ENCODE assay signal across 18 cellular contexts in genomic region chr15:43795997-43796396, GRCh38. TPM values are rescaled to one million over a fixed set of nuclear protein-coding genes. Genes with fewer than 3 reads are reported as not detected.
DNase-seq lines count a peak whose midpoint lies in the region; ATAC-seq and TF ChIP-seq lines count a peak whose summit lies in the region.
"Had no signal": no experiment of that assay in that cellular context is flagged by ENCODE, and none has a peak within 500 bp of the region (broad histone marks: within the 10 kb centered on the region; RNA-seq: fewer than 3 reads in every experiment).

No MANE protein-coding gene starts in this region.

- DNase-seq in G401 (ENCODE audit: low spot score) = peak; percentile 8
- no peak for DNase-seq in activated CD8-positive, alpha-beta T cell treated with anti-CD3 and anti-CD28 coated beads for 36 hours
- no peak for DNase-seq in immature natural killer cell
- DNase-seq in spleen = no peak
- DNase-seq: effector CD4-positive, alpha-beta T cell; kidney glomerular epithelial cell; midbrain; NCI-H1105; NCI-H2171 treated with DMSO at 0.1 percent for 48 hours; sigmoid colon; T-cell had no signal

- no peak overlapping the region for H3K4me3 ChIP-seq in spleen
- H3K4me3 ChIP-seq: sigmoid colon, suprapubic skin had no signal

- peaks cover 3% of the 10 kb centered on the region for H3K9me3 Mint-ChIP-seq in activated CD8-positive, alpha-beta T cell treated with anti-CD3 and anti-CD28 coated beads for 36 hours
- no peaks in the 10 kb centered on the region for H3K9me3 Mint-ChIP-seq in immature natural killer cell
- H3K9me3 Mint-ChIP-seq: T-cell had no signal

- H3K4me3 Mint-ChIP-seq in activated CD8-positive, alpha-beta T cell treated with anti-CD3 and anti-CD28 coated beads for 36 hours = no peak overlapping the region
- H3K4me3 Mint-ChIP-seq in immature natural killer cell = no peak overlapping the region
- H3K4me3 Mint-ChIP-seq: T-cell had no signal

- H3K36me3 Mint-ChIP-seq in activated CD8-positive, alpha-beta T cell treated with anti-CD3 and anti-CD28 coated beads for 36 hours (ENCODE audit: low read depth) = peaks cover 75% of the 10 kb centered on the region
- H3K36me3 Mint-ChIP-seq in immature natural killer cell = peaks cover 15 to 26% (median 22%) of the 10 kb centered on the region in 3 donors

- TF ChIP-seq CTCF in 22Rv1 (IDR thresholded peaks at IDR 0.05) = no peak
- no peak for TF ChIP-seq CTCF in activated CD8-positive, alpha-beta T cell treated with anti-CD3 and anti-CD28 coated beads for 36 hours (IDR thresholded peaks at IDR 0.05)
- TF ChIP-seq CTCF in spleen (IDR thresholded peaks at IDR 0.05 in 8 of 11, conservative IDR thresholded peaks at IDR 0.05 in 3 of 11) = no peak

- H3K27ac ChIP-seq in 22Rv1 (peak overlapping the region; percentile 98), spleen (peak overlapping the region in 1 of 8 donors; percentile 98)
- H3K27ac ChIP-seq: KMS-11, suprapubic skin had no signal

- ATAC-seq in activated CD8-positive, alpha-beta T cell treated with anti-CD3 and anti-CD28 coated beads for 36 hours = no peak
- ATAC-seq in HG03521 (IDR thresholded peaks at IDR 0.05; ENCODE audit: unreplicated experiment) = no peak
- ATAC-seq in GM18861 (IDR thresholded peaks at IDR 0.05; ENCODE audit: unreplicated experiment) = no peak
- no peak for ATAC-seq in GM18873 (IDR thresholded peaks at IDR 0.05; ENCODE audit: low FRiP score, unreplicated experiment)
- ATAC-seq: T-cell had no signal

- no peaks in the 10 kb centered on the region for H3K27me3 Mint-ChIP-seq in activated CD8-positive, alpha-beta T cell treated with anti-CD3 and anti-CD28 coated beads for 36 hours
- peaks cover 9 to 31% (median 17%) of the 10 kb centered on the region in 3 donors for H3K27me3 Mint-ChIP-seq in immature natural killer cell (ENCODE audit: low read depth in 3 of 3)
- H3K27me3 Mint-ChIP-seq: T-cell had no signal

- intact Hi-C loops in activated CD8-positive, alpha-beta T cell treated with anti-CD3 and anti-CD28 coated beads for 36 hours (cut with micrococcal nuclease) = no loop called here
- intact Hi-C loops in spleen (cut with DNase I; ENCODE audit: low total_unique reads) = no loop called here

- H3K27me3 ChIP-seq in spleen (replicated peaks in 1 of 7) = no peaks in the 10 kb centered on the region
- H3K27me3 ChIP-seq: sigmoid colon, suprapubic skin had no signal

- CTCF ChIA-PET in activated CD8-positive, alpha-beta T cell treated with anti-CD3 and anti-CD28 coated beads for 36 hours (lab: Charles Lee) = interaction anchor here (1.0 to 1.9 kb wide), 4 partner anchors 9 to 26 kb away, joined by 3 to 5 read pairs (median 4); partner anchors contain the start of gene ELL3

- POLR2A ChIA-PET in activated CD8-positive, alpha-beta T cell treated with anti-CD3 and anti-CD28 coated beads for 36 hours (lab: Charles Lee) = interaction anchor here (0.8 to 2.6 kb wide), 4 partner anchors 9 to 50 kb away, joined by 3 to 11 read pairs (median 4); partner anchors contain the start of genes ELL3, MFAP1 and PDIA3

- no peaks in the 10 kb centered on the region for H3K9me3 ChIP-seq in spleen
- H3K9me3 ChIP-seq: sigmoid colon, suprapubic skin had no signal

- peak overlapping the region; percentile 36 for H3K27ac Mint-ChIP-seq in activated CD8-positive, alpha-beta T cell treated with anti-CD3 and anti-CD28 coated beads for 36 hours
- H3K27ac Mint-ChIP-seq in immature natural killer cell = peak overlapping the region in 5 of 6 donors; percentile 5 to 99 (median 71)

- peaks cover 0 to 69% (median 37%) of the 10 kb centered on the region in 6 donors for H3K36me3 ChIP-seq in spleen

- peaks cover 30 to 89% (median 64%) of the 10 kb centered on the region in 6 donors for H3K4me1 ChIP-seq in spleen

- peaks cover 62% of the 10 kb centered on the region for H3K4me1 Mint-ChIP-seq in activated CD8-positive, alpha-beta T cell treated with anti-CD3 and anti-CD28 coated beads for 36 hours (ENCODE audit: low read depth)
- peaks cover 75 to 81% of the 10 kb centered on the region in 2 donors for H3K4me1 Mint-ChIP-seq in immature natural killer cell

- in situ Hi-C loops in G401 (cut with HindIII; ENCODE audit: low sequenced_read_pairs) = no loop called here

- no peak for TF ChIP-seq POLR2A in spleen (IDR thresholded peaks at IDR 0.05)

RNA-seq across cellular contexts. Expression of gene SERF2, which starts 3.9 kb away (rescaled TPM):
- 1,258 and 1,589 TPM in 2 replicates for total RNA-seq in G401 (2014; rRNA removed; shearing (Covaris generic))
- total RNA-seq in activated CD8-positive, alpha-beta T cell treated with anti-CD3 and anti-CD28 coated beads for 36 hours = 100 to 1,000 TPM; 775 to 810 TPM
- polyA plus RNA-seq in immature natural killer cell = 1,000 to 10,000 TPM; 1,924 to 3,752 (median 2,420) TPM
- total RNA-seq in spleen = 1,000 to 10,000 TPM in 1 of 7 donors, 100 to 1,000 TPM in 6; 566 to 1,001 (median 658) TPM
- polyA plus RNA-seq in spleen = 1,000 to 10,000 TPM; 1,442 to 2,199 (median 1,832) TPM

RNA-seq across cellular contexts. Expression of gene SERINC4, which starts 4.0 kb away (rescaled TPM):
- total RNA-seq in G401 (2014; rRNA removed; shearing (Covaris generic)) = not detected in 2 replicates
- total RNA-seq in activated CD8-positive, alpha-beta T cell treated with anti-CD3 and anti-CD28 coated beads for 36 hours = under 1 TPM in 1 of 2 experiments, not detected in 1; 0.09 TPM
- 1 to 10 TPM in 2 of 3 donors, under 1 TPM in 1; 0.72 to 3.4 (median 1.3) TPM for polyA plus RNA-seq in immature natural killer cell
- total RNA-seq in spleen = not detected
- polyA plus RNA-seq in spleen = under 1 TPM; 0.09 to 0.29 (median 0.24) TPM
- total RNA-seq: omental fat pad had no signal

RNA-seq across cellular contexts. Expression of gene HYPK, which starts 4.4 kb away (rescaled TPM):
- 2.2 and 2.6 TPM in 2 replicates for total RNA-seq in G401 (2014; rRNA removed; shearing (Covaris generic))
- 10 to 100 TPM; 15.5 to 16.1 TPM for total RNA-seq in activated CD8-positive, alpha-beta T cell treated with anti-CD3 and anti-CD28 coated beads for 36 hours
- polyA plus RNA-seq in immature natural killer cell = 10 to 100 TPM in 2 of 3 donors, 1 to 10 TPM in 1; 4.1 to 20.3 (median 10.0) TPM
- 10 to 100 TPM in 4 of 7 donors, 1 to 10 TPM in 3; 7.5 to 29.2 (median 10.1) TPM for total RNA-seq in spleen
- polyA plus RNA-seq in spleen = 10 to 100 TPM in 1 of 3 donors, 1 to 10 TPM in 2; 2.4 to 35.8 (median 7.8) TPM

RNA-seq across cellular contexts. Expression of gene ELL3, which starts 19.2 kb away (rescaled TPM):
- total RNA-seq in G401 (2014; rRNA removed; shearing (Covaris generic)) = 44.6 and 51.2 TPM in 2 replicates
- 1 to 10 TPM; 2.3 to 2.4 TPM for total RNA-seq in activated CD8-positive, alpha-beta T cell treated with anti-CD3 and anti-CD28 coated beads for 36 hours
- polyA plus RNA-seq in immature natural killer cell = 1 to 10 TPM in 1 of 3 donors, under 1 TPM in 1, not detected in 1; 0.78 to 1.4 TPM
- total RNA-seq in spleen = 1 to 10 TPM; 1.7 to 9.8 (median 3.0) TPM
- 10 to 100 TPM in 1 of 3 donors, 1 to 10 TPM in 2; 5.1 to 44.4 (median 6.0) TPM for polyA plus RNA-seq in spleen

RNA-seq across cellular contexts. Expression of gene MFAP1, which starts 28.5 kb away (rescaled TPM):
- 11.9 and 12.3 TPM in 2 replicates for total RNA-seq in G401 (2014; rRNA removed; shearing (Covaris generic))
- 10 to 100 TPM; 39.8 to 43.1 TPM for total RNA-seq in activated CD8-positive, alpha-beta T cell treated with anti-CD3 and anti-CD28 coated beads for 36 hours
- polyA plus RNA-seq in immature natural killer cell = 10 to 100 TPM in 2 of 3 donors, 1 to 10 TPM in 1; 6.7 to 21.3 (median 10.4) TPM
- total RNA-seq in spleen = 10 to 100 TPM; 15.2 to 18.8 (median 16.7) TPM
- 10 to 100 TPM in 2 of 3 donors, 1 to 10 TPM in 1; 7.9 to 14.9 (median 12.1) TPM for polyA plus RNA-seq in spleen
